In genomic region chr1:114651893-114652292, GRCh38 we compare ENCODE assay signal across 23 cellular contexts. TPM values are rescaled to one million over a fixed set of nuclear protein-coding genes. Genes with fewer than 3 reads are reported as not detected.
"Had no signal": no experiment of that assay in that cellular context is flagged by ENCODE, and none has a peak within 500 bp of the region (broad histone marks: within the 10 kb centered on the region; RNA-seq: fewer than 3 reads in every experiment).

No MANE protein-coding gene starts in this region.

- H3K9me3 ChIP-seq: SJSA1 had no signal

- H3K4me1 ChIP-seq: SJSA1 had no signal

- H3K27ac ChIP-seq: HL-60, SJSA1, SK-N-MC had no signal

- H3K36me3 ChIP-seq: SJSA1 had no signal

- H3K4me3 ChIP-seq: SJSA1, SK-N-MC had no signal

- DNase-seq: Karpas-422, KG1, MM.1S, NCI-H1092 treated with DMSO at 0.1 percent for 48 hours, NCI-H1436, NCI-H187, NCI-H2029, NCI-H2081 treated with DMSO at 0.1 percent for 48 hours, NCI-H2171, NCI-H226, NCI-H446, NCI-H510A, NCI-H524 treated with DMSO at 0.1 percent for 48 hours, NCI-H69, NCI-H774, Right ventricle myocardium superior, RPMI8226, SIG-M5 had no signal

- FAIRE-seq: HTR-8/SVneo, RCC 7860 had no signal

RNA-seq across cellular contexts. Expression of gene AMPD1, which starts 43.5 kb away (rescaled TPM):
- total RNA-seq: Right ventricle myocardium superior, SJSA1 had no signal
